Comparison of ENCODE assay signal across 1 cellular context in the genomic region with DNA sequence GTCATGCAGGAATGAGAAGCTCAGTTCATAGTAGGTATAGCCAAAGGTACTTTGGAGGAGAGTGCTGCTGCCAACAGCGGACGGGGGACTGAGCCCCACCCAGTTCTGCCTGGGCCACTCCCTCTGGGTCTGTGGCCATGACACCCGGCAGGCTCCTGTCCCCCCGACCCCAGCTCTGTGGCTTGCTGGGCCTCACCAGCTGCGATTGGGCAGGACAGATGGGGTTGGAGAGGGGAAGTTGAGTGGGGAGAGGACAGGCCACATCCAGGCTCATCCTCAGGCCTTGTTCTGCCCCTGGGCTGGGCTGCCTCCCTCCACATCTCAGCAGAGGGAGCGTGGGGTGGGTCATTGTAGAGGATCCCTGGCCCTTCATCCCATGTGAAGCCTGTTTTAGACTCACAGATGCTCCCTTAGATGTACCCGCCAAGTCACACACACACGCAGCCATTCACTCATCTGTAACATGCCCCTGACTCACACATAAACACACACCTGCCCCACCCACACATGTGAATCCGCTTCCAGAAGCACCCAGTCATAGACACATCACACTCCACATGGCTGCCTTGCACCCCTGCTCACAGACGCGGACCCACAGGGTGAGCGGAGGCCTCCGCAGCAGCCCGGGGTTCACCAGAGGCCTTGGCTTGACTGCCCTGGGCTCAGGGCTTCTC.
TF ChIP-seq lines count a peak whose summit lies in the region.

No MANE protein-coding gene starts in this region.

TF ChIP-seq in SK-N-SH treated with all-trans-retinoic acid at 6 μM for 48 hours, 23 proteins besides CTCF, POLR2A, EP300 and RAD21 (continued from another document):
- TF ChIP-seq TSHZ2 (CRISPR knock-in tag; IDR thresholded peaks at IDR 0.05): no peak
TF ChIP-seq in SK-N-SH treated with all-trans-retinoic acid at 6 μM for 48 hours: peak in this region for 0.
